ENCODE assay signal across 1 cellular context in genomic region chr4:75724066-75724866, GRCh38.
TF ChIP-seq lines count a peak whose summit lies in the region.

Gene USO1 (plus strand): TSS chr4:75724577. CDS start chr4:75724820, 243 bp downstream.

TF ChIP-seq in K562, 482 proteins besides CTCF, POLR2A, EP300 and RAD21 (continued from another document):
- TF ChIP-seq MYC (IDR thresholded peaks at IDR 0.05; ENCODE audit: low read depth, low read length) (peak; percentile 95), MYC (CRISPR knock-in tag; IDR thresholded peaks at IDR 0.05; ENCODE audit: borderline replicate concordance, low read depth) (no peak), POU5F1 (IDR thresholded peaks at IDR 0.05; ENCODE audit: borderline replicate concordance, low read depth, low read length, partially characterized antibody) (peak; percentile 49), TCF7 (IDR thresholded peaks at IDR 0.05; ENCODE audit: borderline replicate concordance) (0 out of 2 replicates have a peak, but pooled peaks have one; percentile 15), POLR2H (tag; IDR thresholded peaks at IDR 0.05; ENCODE audit: low read depth) (peak; percentile 94), PCBP1 (IDR thresholded peaks at IDR 0.05; ENCODE audit: low read depth, low read length, poor library complexity, severe bottlenecking) (peak; percentile 85), RBFOX2 (IDR thresholded peaks at IDR 0.05; ENCODE audit: low read depth, low read length) (peak; percentile 97), NBN (IDR thresholded peaks at IDR 0.05; ENCODE audit: low read depth) (peak; percentile 88), NKRF (IDR thresholded peaks at IDR 0.05; ENCODE audit: borderline replicate concordance) (peak; percentile 80; the same call in 1 of the 2 replicates), TSC22D4 (tag; IDR thresholded peaks at IDR 0.05) (no peak), NR1H2 (CRISPR knock-in tag; IDR thresholded peaks at IDR 0.05) (no peak), CTCFL (IDR thresholded peaks at IDR 0.05; ENCODE audit: borderline replicate concordance, insufficient read depth, low read depth, low read length, poor library complexity, severe bottlenecking) (peak; percentile 54), ERF (CRISPR knock-in tag; IDR thresholded peaks at IDR 0.05) (no peak), ZFPM2 (CRISPR knock-in tag; IDR thresholded peaks at IDR 0.05) (no peak), FUS (optimal IDR thresholded peaks at IDR 0.05; ENCODE audit: low read depth, low read length) (no peak), GTF2F1 (IDR thresholded peaks at IDR 0.05; ENCODE audit: low read depth, low read length) (no peak), HDAC6 (IDR thresholded peaks at IDR 0.05; ENCODE audit: low read depth, low read length) (no peak)
